Comparison of ENCODE assay signal across 14 cellular contexts in the genomic region with DNA sequence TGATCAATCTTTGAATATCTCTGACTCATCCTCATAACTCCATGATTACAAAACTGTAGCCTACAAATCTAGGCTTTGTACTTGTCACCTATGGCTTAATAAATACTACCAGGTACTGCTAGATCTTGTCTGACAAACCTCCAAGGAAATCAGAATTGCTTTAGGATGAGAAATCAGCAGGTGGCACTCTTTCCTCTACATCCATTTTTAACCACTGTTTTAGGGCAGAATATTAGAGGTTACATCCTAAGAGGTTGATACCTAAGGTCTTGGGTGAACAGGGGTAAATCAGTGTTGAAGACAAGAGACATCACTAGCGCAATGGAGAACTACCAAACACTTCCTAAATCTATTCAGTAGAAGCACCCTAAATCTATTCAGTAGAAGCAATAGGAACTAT.
DNase-seq lines count a peak whose midpoint lies in the region; ATAC-seq and TF ChIP-seq lines count a peak whose summit lies in the region.
"Had no signal": no experiment of that assay in that cellular context is flagged by ENCODE, and none has a peak within 500 bp of the region (broad histone marks: within the 10 kb centered on the region; RNA-seq: fewer than 3 reads in every experiment).

No MANE protein-coding gene starts in this region.

- H3K4me1 ChIP-seq in cardiac muscle cell (ENCODE audit: low read depth): peaks cover 5% of the 10 kb centered on the region
- H3K4me1 ChIP-seq in right cardiac atrium (ENCODE audit: control insufficient read depth, insufficient read depth, low read length): no peaks in the 10 kb centered on the region
- H3K4me1 ChIP-seq in RWPE2 (ENCODE audit: insufficient read depth, poor library complexity, severe bottlenecking): no peaks in the 10 kb centered on the region
- H3K4me1 ChIP-seq: parathyroid adenoma had no signal

- ATAC-seq in right cardiac atrium: no peak
- no peak for ATAC-seq in RWPE2 (ENCODE audit: low read depth)
- no peak for ATAC-seq in GM21717 (IDR thresholded peaks at IDR 0.05; ENCODE audit: unreplicated experiment)
- ATAC-seq in sciatic nerve: no peak
- ATAC-seq: Right ventricle myocardium inferior had no signal

- no peak overlapping the region for H3K27ac ChIP-seq in cardiac muscle cell
- no peak overlapping the region for H3K27ac ChIP-seq in right cardiac atrium (ENCODE audit: low read length)
- no peak overlapping the region for H3K27ac ChIP-seq in RWPE2 (ENCODE audit: poor library complexity, severe bottlenecking)
- no peak overlapping the region for H3K27ac ChIP-seq in substantia nigra (ENCODE audit: low read depth, low read length, poor library complexity, severe bottlenecking)
- H3K27ac ChIP-seq: parathyroid adenoma had no signal

- peak in 1 of 2 donors; percentile 43 for DNase-seq in cardiac muscle cell (ENCODE audit: low read depth in 1 of 2, low spot score in 1 of 2)
- DNase-seq in right cardiac atrium: no peak
- no peak for DNase-seq in RWPE2 (ENCODE audit: low spot score)
- DNase-seq in fibroblast of the aortic adventitia (ENCODE audit: low read depth): peak; percentile 43
- no peak for DNase-seq in NCI-H146 treated with DMSO at 0.1 percent for 48 hours (lab: John Stamatoyannopoulos, UW; ENCODE audit: unreplicated experiment)
- no peak for DNase-seq in substantia nigra (lab: John Stamatoyannopoulos, UW)
- no peak for DNase-seq in sciatic nerve (ENCODE audit: low spot score)
- DNase-seq: activated CD8-positive, alpha-beta memory T cell treated with anti-CD3 and anti-CD28 coated beads, Interleukin-2, amount 50 U/mL, for 4 hours; AML-193; NCI-H446 treated with DMSO at 0.1 percent for 48 hours; stimulated activated CD4-positive, alpha-beta T cell treated with anti-CD3 and anti-CD28 coated beads, Interleukin-1b, Interleukin-23, amount 100 ng/mL, for 48 hours had no signal

- H3K4me3 ChIP-seq in cardiac muscle cell (no peak overlapping the region), right cardiac atrium (ENCODE audit: low read length) (no peak overlapping the region), RWPE2 (ENCODE audit: severe bottlenecking) (no peak overlapping the region), fibroblast of the aortic adventitia (ENCODE audit: low read depth, low read length) (no peak overlapping the region)

- TF ChIP-seq CTCF in cardiac muscle cell (IDR thresholded peaks at IDR 0.05; ENCODE audit: low read depth, low read length) (peak; percentile 43), RWPE2 (IDR thresholded peaks at IDR 0.05; ENCODE audit: poor library complexity, severe bottlenecking) (peak; percentile 21), fibroblast of the aortic adventitia (IDR thresholded peaks at IDR 0.05; ENCODE audit: insufficient read depth, low read length) (peak; percentile 44)

- H3K27me3 ChIP-seq in cardiac muscle cell: no peaks in the 10 kb centered on the region
- no peaks in the 10 kb centered on the region for H3K27me3 ChIP-seq in right cardiac atrium (ENCODE audit: control insufficient read depth, insufficient read depth)
- no peaks in the 10 kb centered on the region for H3K27me3 ChIP-seq in RWPE2 (ENCODE audit: insufficient read depth, poor library complexity, severe bottlenecking)

- H3K9me3 ChIP-seq in cardiac muscle cell (ENCODE audit: low read depth) (no peaks in the 10 kb centered on the region), right cardiac atrium (ENCODE audit: control insufficient read depth, low read length) (no peaks in the 10 kb centered on the region), RWPE2 (ENCODE audit: severe bottlenecking) (no peaks in the 10 kb centered on the region)

- 93% methylated on average over 1 of the region's 1 CpG for WGBS in right cardiac atrium

- intact Hi-C loops in right cardiac atrium (cut with DNase I) (no loop called here), sciatic nerve (cut with DNase I) (no loop called here)

- H3K36me3 ChIP-seq in cardiac muscle cell (no peaks in the 10 kb centered on the region), RWPE2 (ENCODE audit: low read depth) (no peaks in the 10 kb centered on the region)
